8 cellular contexts compared by ENCODE assay signal in the genomic region with DNA sequence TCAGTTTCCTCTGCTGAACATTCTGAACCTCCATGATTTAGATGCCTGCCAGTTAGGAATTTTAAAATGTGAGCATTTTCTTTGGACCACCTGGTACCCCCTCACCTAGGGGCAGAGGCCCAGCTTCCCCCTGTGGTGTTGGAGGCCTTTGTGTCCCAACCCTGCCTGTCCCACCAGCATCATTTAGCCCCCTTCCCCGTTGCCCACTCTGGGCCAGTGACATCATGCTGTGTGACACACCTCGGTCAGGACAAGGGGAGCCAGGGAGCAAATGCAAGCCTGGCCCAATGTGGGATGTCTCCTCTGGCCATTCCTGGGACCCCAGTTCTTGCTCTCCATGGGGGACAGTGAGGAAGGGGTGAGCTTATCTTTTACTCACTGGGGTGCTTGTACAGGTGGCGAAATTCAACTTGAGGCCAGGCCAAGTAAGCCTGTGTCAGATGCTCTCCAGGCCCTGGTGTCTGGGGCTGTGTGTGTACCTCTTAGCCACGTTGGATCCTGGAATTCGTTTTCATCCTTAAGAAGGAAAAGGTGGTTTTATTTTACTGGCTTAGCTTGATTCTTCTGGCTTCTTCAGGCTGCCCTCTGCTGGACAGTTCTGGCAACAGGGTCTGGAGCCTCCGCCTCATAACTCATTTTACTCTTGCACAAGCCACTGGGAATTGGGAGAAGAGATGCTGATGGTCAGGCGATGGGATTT. TPM values are rescaled to one million over a fixed set of nuclear protein-coding genes. Genes with fewer than 3 reads are reported as not detected.
DNase-seq lines count a peak whose midpoint lies in the region; ATAC-seq and TF ChIP-seq lines count a peak whose summit lies in the region.

No MANE protein-coding gene starts in this region.

- H3K4me3 ChIP-seq in AG04450 (ENCODE audit: low read depth, low read length), result no peak overlapping the region
- no peak overlapping the region for H3K4me3 ChIP-seq in GM12865 (ENCODE audit: low read depth, low read length)
- no peak overlapping the region for H3K4me3 ChIP-seq in left ventricle myocardium inferior
- H3K4me3 ChIP-seq in sigmoid colon, result no peak overlapping the region

- H3K27ac Mint-ChIP-seq in activated naive CD8-positive, alpha-beta T cell treated with anti-CD3 and anti-CD28 coated beads, Interleukin-2, amount 50 U/mL, for 24 hours, result no peak overlapping the region

- H3K27me3 Mint-ChIP-seq in activated naive CD8-positive, alpha-beta T cell treated with anti-CD3 and anti-CD28 coated beads, Interleukin-2, amount 50 U/mL, for 24 hours, result peaks cover 2% of the 10 kb centered on the region

- CTCF ChIA-PET in AG04450 (lab: Charles Lee), result interaction anchor here (0.5 to 8.1 kb wide), 53 partner anchors 8 to 1835 kb away, joined by 3 to 184 read pairs (median 4); a partner anchor contains a TSS

- WGBS in sigmoid colon, 2 donors, result 42 to 52% methylated on average over 7 of the region's 7 CpGs

- H3K27me3 ChIP-seq in AG04450 (ENCODE audit: control insufficient read depth, insufficient read depth, low read length) (peaks cover 15% of the 10 kb centered on the region), left ventricle myocardium inferior (ENCODE audit: low read depth) (no peaks in the 10 kb centered on the region), sigmoid colon (peaks cover 0 to 23% (median 0%) of the 10 kb centered on the region in 3 donors)

- peaks cover 8% of the 10 kb centered on the region for H3K4me1 Mint-ChIP-seq in activated naive CD8-positive, alpha-beta T cell treated with anti-CD3 and anti-CD28 coated beads, Interleukin-2, amount 50 U/mL, for 24 hours

- no peak for TF ChIP-seq POLR2A in sigmoid colon (IDR thresholded peaks at IDR 0.05)

- no peak for TF ChIP-seq EP300 in sigmoid colon (IDR thresholded peaks at IDR 0.05)

- H3K4me3 Mint-ChIP-seq in activated naive CD8-positive, alpha-beta T cell treated with anti-CD3 and anti-CD28 coated beads, Interleukin-2, amount 50 U/mL, for 24 hours, result no peak overlapping the region

- intact Hi-C loops in left ventricle myocardium inferior (cut with micrococcal nuclease), result no loop called here
- intact Hi-C loops in sigmoid colon (cut with DNase I), result no loop called here

- H3K9me3 Mint-ChIP-seq in activated naive CD8-positive, alpha-beta T cell treated with anti-CD3 and anti-CD28 coated beads, Interleukin-2, amount 50 U/mL, for 24 hours, result peaks cover 9% of the 10 kb centered on the region

- TF ChIP-seq CTCF in AG04450 (IDR thresholded peaks at IDR 0.05; ENCODE audit: low read depth, low read length) (peak; percentile 95), GM12865 (IDR thresholded peaks at IDR 0.05; ENCODE audit: insufficient read depth, low read depth, low read length, missing control alignments) (peak; percentile 81), left ventricle myocardium inferior (IDR thresholded peaks at IDR 0.05; ENCODE audit: borderline replicate concordance) (peak; percentile 90), sigmoid colon (IDR thresholded peaks at IDR 0.05) (peak; percentile 39 to 70 (median 62))

- no peak overlapping the region for H3K27ac ChIP-seq in AG04450 (ENCODE audit: low read depth, low read length)
- H3K27ac ChIP-seq in left ventricle myocardium inferior (replicated peaks), result no peak overlapping the region
- no peak overlapping the region for H3K27ac ChIP-seq in sigmoid colon

- no peaks in the 10 kb centered on the region; the same call in 1 of the 2 replicates for H3K9me3 ChIP-seq in AG04450 (ENCODE audit: control insufficient read depth, insufficient read depth, low read length)
- no peaks in the 10 kb centered on the region for H3K9me3 ChIP-seq in left ventricle myocardium inferior (replicated peaks)
- no peaks in the 10 kb centered on the region for H3K9me3 ChIP-seq in sigmoid colon

- H3K4me1 ChIP-seq in left ventricle myocardium inferior, result peaks cover 9% of the 10 kb centered on the region
- peaks cover 0 to 10% (median 8%) of the 10 kb centered on the region in 4 donors for H3K4me1 ChIP-seq in sigmoid colon

- no peaks in the 10 kb centered on the region for H3K36me3 Mint-ChIP-seq in activated naive CD8-positive, alpha-beta T cell treated with anti-CD3 and anti-CD28 coated beads, Interleukin-2, amount 50 U/mL, for 24 hours (ENCODE audit: low read depth)

- no peak for ATAC-seq in activated naive CD8-positive, alpha-beta T cell treated with anti-CD3 and anti-CD28 coated beads, Interleukin-2, amount 50 U/mL, for 24 hours
- no peak for ATAC-seq in HG03439 (IDR thresholded peaks at IDR 0.05; ENCODE audit: unreplicated experiment)

- POLR2A ChIA-PET in AG04450 (lab: Yijun Ruan, JAX), result no interaction called here

- no peaks in the 10 kb centered on the region for H3K36me3 ChIP-seq in left ventricle myocardium inferior
- no peaks in the 10 kb centered on the region for H3K36me3 ChIP-seq in sigmoid colon

- DNase-seq in AG04450 (ENCODE audit: low read depth, low spot score) (peak; percentile 52), GM12865 (ENCODE audit: low read depth) (peak; percentile 60), NCI-H2171 treated with DMSO at 0.1 percent for 48 hours (lab: John Stamatoyannopoulos, UW) (peak; percentile 60), left ventricle myocardium inferior (peak; percentile 61), sigmoid colon (peak; percentile 77), mesenteric fat pad (ENCODE audit: low spot score) (no peak)
- peak; percentile 50 for DNase-seq in activated naive CD8-positive, alpha-beta T cell treated with anti-CD3 and anti-CD28 coated beads, Interleukin-2, amount 50 U/mL, for 24 hours

RNA-seq across cellular contexts. Expression of a gene that starts 49.7 kb away (rescaled TPM):
- polyA plus RNA-seq in AG04450 (2011; rRNA removed) (not detected in 2 replicates), sigmoid colon (10 to 100 TPM in 2 of 3 donors, 1 to 10 TPM in 1; 7.2 to 48.3 (median 31.8) TPM)
- not detected in 2 replicates for polyA minus RNA-seq in AG04450 (2011; rRNA and poly(A)+ RNA removed)
- total RNA-seq in left ventricle myocardium inferior (934 TPM), sigmoid colon (10 to 100 TPM; 31.4 to 55.6 (median 47.1) TPM), mesenteric fat pad (65.5 TPM)

Comparison
In these comparisons a context has a peak if more than half of its experiments do, and no peak if none do; other contexts are left out.
1. RNA of a gene that starts 49.7 kb away (total RNA-seq): 934 TPM in left ventricle myocardium inferior (single experiment); 65.5 TPM in mesenteric fat pad (single experiment) and 31.4 to 55.6 TPM in sigmoid colon; every median in the first group is over 10 times any median in the second.
2. Peak in every context shown above with its lines, with median percentiles within 50 percentile points of each other: CTCF ChIP-seq.